1 cellular context compared by ENCODE assay signal in genomic region chr14:92453691-92454090, GRCh38.
TF ChIP-seq lines count a peak whose summit lies in the region.

No MANE protein-coding gene starts in this region.

TF ChIP-seq in IMR-90, 13 proteins besides CTCF, POLR2A, EP300 and RAD21 (continued from another document):
- TF ChIP-seq MAFK (IDR thresholded peaks at IDR 0.05; ENCODE audit: low read depth, low read length), result no peak
